ENCODE assay signal across 8 cellular contexts in the genomic region with DNA sequence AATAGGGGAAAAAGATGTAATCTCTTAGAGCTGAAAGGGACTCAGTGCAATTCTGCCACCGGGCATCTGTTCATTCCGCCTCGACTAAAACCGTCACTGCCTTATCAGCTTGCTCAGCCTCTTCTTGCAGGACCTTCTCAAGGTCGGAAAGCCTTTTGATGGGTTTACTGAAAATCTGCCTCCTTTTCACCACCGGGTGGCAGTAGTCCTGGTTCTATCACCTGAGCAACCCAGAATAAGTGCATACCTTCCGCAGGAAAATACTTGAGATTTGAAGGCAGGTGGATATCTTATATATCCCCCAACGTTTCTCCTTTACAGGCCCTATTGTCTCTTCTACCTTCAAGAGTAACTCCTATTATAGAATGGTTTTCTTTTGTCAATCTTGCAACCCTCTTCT.
DNase-seq lines count a peak whose midpoint lies in the region; ATAC-seq, FAIRE-seq and TF ChIP-seq lines count a peak whose summit lies in the region.

No MANE protein-coding gene starts in this region.

- no peak for TF ChIP-seq POLR2A in erythroblast (IDR thresholded peaks at IDR 0.05; ENCODE audit: low read length)

- no peak overlapping the region for H3K4me2 ChIP-seq in SU-DHL-6 (ENCODE audit: low read depth, low read length, poor library complexity, severe bottlenecking)

- H3F3A ChIP-seq in SU-DHL-6 (ENCODE audit: insufficient read depth), result no peaks in the 10 kb centered on the region

- WGBS in small intestine, 3 donors, result 5 to 19% (median 9%) methylated on average over 8 of the region's 8 CpGs

- no peaks in the 10 kb centered on the region for H3K79me2 ChIP-seq in SU-DHL-6 (ENCODE audit: insufficient read depth, low read length)

- H3K9ac ChIP-seq in SU-DHL-6 (ENCODE audit: low read length), result no peak overlapping the region

- peak; percentile 35 for TF ChIP-seq CTCF in SU-DHL-6 (IDR thresholded peaks at IDR 0.05; ENCODE audit: insufficient read depth, low read length, poor library complexity, severe bottlenecking)

- ATAC-seq in HG02870 (IDR thresholded peaks at IDR 0.05; ENCODE audit: unreplicated experiment) (peak; percentile 73), HG02973 (IDR thresholded peaks at IDR 0.05; ENCODE audit: unreplicated experiment) (no peak)

- H3K9me3 ChIP-seq in SU-DHL-6 (ENCODE audit: insufficient read depth, low read length) (no peaks in the 10 kb centered on the region), small intestine (ENCODE audit: control insufficient read depth, low read depth) (no peaks in the 10 kb centered on the region)

- no peak for FAIRE-seq in small intestine (lab: Jason Lieb, UNC)

- no peaks in the 10 kb centered on the region for H3K27me3 ChIP-seq in SU-DHL-6 (ENCODE audit: low read length)
- no peaks in the 10 kb centered on the region for H3K27me3 ChIP-seq in small intestine (ENCODE audit: control insufficient read depth in 2 of 2, insufficient read depth in 2 of 2, low read length in 2 of 2)

- DNase-seq in NCI-H2107 treated with DMSO at 0.1 percent for 48 hours (lab: John Stamatoyannopoulos, UW; ENCODE audit: unreplicated experiment) (peak; percentile 5), NCI-H2107 (lab: John Stamatoyannopoulos, UW) (no peak), erythroblast (lab: John Stamatoyannopoulos, UW) (peak; percentile 0 to 9), small intestine (peak; percentile 5), cerebellum (ENCODE audit: low spot score) (no peak)

- no peak overlapping the region for H3K4me3 ChIP-seq in SU-DHL-6 (ENCODE audit: insufficient read depth, low read length, poor library complexity, severe bottlenecking)
- H3K4me3 ChIP-seq in small intestine (ENCODE audit: low read depth in 1 of 2, low read length in 2 of 2), result no peak overlapping the region

- no peaks in the 10 kb centered on the region for H3K4me1 ChIP-seq in small intestine (ENCODE audit: control insufficient read depth in 2 of 2, insufficient read depth in 1 of 2, low read depth in 1 of 2, low read length in 1 of 2)

- H4K20me1 ChIP-seq in SU-DHL-6 (ENCODE audit: low read depth, low read length), result no peaks in the 10 kb centered on the region

- H2AFZ ChIP-seq in SU-DHL-6 (ENCODE audit: low read depth, low read length, severe bottlenecking), result no peak overlapping the region

- no peaks in the 10 kb centered on the region for H3K36me3 ChIP-seq in SU-DHL-6 (ENCODE audit: low read length)
- no peaks in the 10 kb centered on the region for H3K36me3 ChIP-seq in small intestine (ENCODE audit: control insufficient read depth in 2 of 2, insufficient read depth in 2 of 2, low read length in 2 of 2)

- no peaks in the 10 kb centered on the region for H3K9me2 ChIP-seq in SU-DHL-6 (replicated peaks; ENCODE audit: insufficient read depth, low read length)

- H3K27ac ChIP-seq in SU-DHL-6 (ENCODE audit: low read depth, low read length) (no peak overlapping the region), small intestine (ENCODE audit: low read depth in 1 of 2, low read length in 1 of 2) (no peak overlapping the region)

Comparison
In these comparisons a context has a peak if more than half of its experiments do, and no peak if none do; other contexts are left out.
1. DNase-seq: peak in NCI-H2107 treated with DMSO at 0.1 percent for 48 hours (single experiment), erythroblast (2 of 2) and small intestine (single experiment); none in NCI-H2107 (single experiment) and cerebellum (single experiment).